13 cellular contexts compared by ENCODE assay signal in the genomic region with DNA sequence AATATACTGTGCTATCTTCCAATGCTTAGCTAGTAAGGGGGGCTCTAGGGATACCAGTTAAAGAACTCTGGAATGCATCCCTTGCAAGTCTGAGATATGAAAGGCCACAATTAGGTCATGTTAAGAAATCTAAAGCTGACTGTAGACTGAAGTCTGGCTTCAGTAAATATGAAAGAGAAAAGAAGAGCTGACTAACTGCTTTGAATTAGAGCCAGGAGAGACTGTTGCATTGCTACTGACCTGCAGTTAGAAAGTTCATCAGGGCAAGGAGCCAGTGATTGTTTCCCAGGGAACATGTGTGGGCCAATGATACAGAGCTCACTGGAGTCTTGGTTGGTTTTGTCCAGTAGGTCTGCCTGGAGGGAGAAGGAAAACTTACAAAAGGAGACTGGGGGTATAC.
DNase-seq lines count a peak whose midpoint lies in the region; ATAC-seq, FAIRE-seq and TF ChIP-seq lines count a peak whose summit lies in the region.
"Had no signal": no experiment of that assay in that cellular context is flagged by ENCODE, and none has a peak within 500 bp of the region (broad histone marks: within the 10 kb centered on the region; RNA-seq: fewer than 3 reads in every experiment).

No MANE protein-coding gene starts in this region.

- no TSS peak for BruUV-seq in HepG2 (replicated peaks; lab: Mats Ljungman, UMichigan)

- H2AFZ ChIP-seq in HepG2 (ENCODE audit: low read length), result no peak overlapping the region

- no peaks in the 10 kb centered on the region for H3K36me3 ChIP-seq in right lobe of liver
- no peaks in the 10 kb centered on the region for H3K36me3 ChIP-seq in HepG2 (replicated peaks in 1 of 2; ENCODE audit: control insufficient read depth in 1 of 2, insufficient read depth in 2 of 2, low read length in 2 of 2)

- POLR2A ChIA-PET in HepG2 (lab: Yijun Ruan, JAX), result no interaction called here

- TF ChIP-seq CTCF in right lobe of liver (IDR thresholded peaks at IDR 0.05), result no peak
- no peak for TF ChIP-seq CTCF in HepG2 (CRISPR knock-in tag; IDR thresholded peaks at IDR 0.05)
- no peak for TF ChIP-seq CTCF in astrocyte of the cerebellum (IDR thresholded peaks at IDR 0.05; ENCODE audit: low read depth, low read length, missing control alignments)

- H3K4me1 ChIP-seq in right lobe of liver, result peaks cover 0 to 10% (median 0%) of the 10 kb centered on the region in 4 donors
- H3K4me1 ChIP-seq in HepG2 (ENCODE audit: insufficient read depth, low read length), result no peaks in the 10 kb centered on the region

- H3K4me3 ChIP-seq in right lobe of liver (no peak overlapping the region), HepG2 (replicated peaks in 1 of 3; ENCODE audit: insufficient read depth in 1 of 3, low read depth in 2 of 3, low read length in 3 of 3) (no peak overlapping the region), astrocyte of the cerebellum (ENCODE audit: low read depth, low read length) (no peak overlapping the region)

- H3K9ac ChIP-seq in HepG2 (ENCODE audit: insufficient read depth, low read depth, low read length), result no peak overlapping the region
- H3K9ac ChIP-seq: KMS-11 had no signal

- no peak overlapping the region for H3K4me2 ChIP-seq in HepG2 (ENCODE audit: low read depth, low read length)
- H3K4me2 ChIP-seq: KMS-11 had no signal

- TF ChIP-seq POLR2A in right lobe of liver (IDR thresholded peaks at IDR 0.05) (no peak), HepG2 (IDR thresholded peaks at IDR 0.05; ENCODE audit: insufficient read depth in 1 of 2, low read depth in 2 of 2, low read length in 2 of 2) (no peak)

- H3K27ac ChIP-seq in right lobe of liver (no peak overlapping the region), HepG2 (ENCODE audit: extremely low read length, insufficient read depth, low read length) (no peak overlapping the region)
- H3K27ac ChIP-seq: KMS-11 had no signal

- no peak for TF ChIP-seq EP300 in HepG2 (IDR thresholded peaks at IDR 0.05; ENCODE audit: low read depth in 2 of 2, low read length in 2 of 2)
- TF ChIP-seq EP300 in HepG2 (CRISPR knock-in tag; IDR thresholded peaks at IDR 0.05; ENCODE audit: borderline replicate concordance), result no peak

- H3K27me3 ChIP-seq in right lobe of liver, result no peaks in the 10 kb centered on the region
- H3K27me3 ChIP-seq in HepG2 (ENCODE audit: control insufficient read depth in 1 of 2, insufficient read depth in 2 of 2, low read length in 2 of 2), result no peaks in the 10 kb centered on the region

- intact Hi-C loops in right lobe of liver (cut with DNase I) (no loop called here), HepG2 (cut with micrococcal nuclease; ENCODE audit: unreplicated experiment) (loop anchor here (2.0 to 5.0 kb wide), 5 partner anchors 292 to 1071 kb away; a partner anchor contains a TSS)

- H3K9me3 ChIP-seq in right lobe of liver (no peaks in the 10 kb centered on the region), HepG2 (ENCODE audit: low read length) (no peaks in the 10 kb centered on the region)

- no peak for FAIRE-seq in HepG2 (lab: Jason Lieb, UNC)

- ATAC-seq in right lobe of liver (peak in 3 of 4 donors; percentile 17 to 84 (median 83)), HepG2 (no peak), GM21423 (IDR thresholded peaks at IDR 0.05; ENCODE audit: unreplicated experiment) (no peak)
- ATAC-seq: natural killer cell had no signal

- H4K20me1 ChIP-seq in HepG2 (ENCODE audit: insufficient read depth, low read length), result no peaks in the 10 kb centered on the region

- CTCF ChIA-PET in HepG2 (lab: Yijun Ruan, JAX; ENCODE audit: low intra/inter-chr PET ratio, low total read pairs), result no interaction called here

- TF ChIP-seq RAD21 in HepG2 (CRISPR knock-in tag; IDR thresholded peaks at IDR 0.05), result no peak

- no peaks in the 10 kb centered on the region for H3K79me2 ChIP-seq in HepG2 (ENCODE audit: insufficient read depth, low read length)

- DNase-seq in right lobe of liver (no peak), HepG2 (ENCODE audit: low spot score) (no peak), astrocyte of the cerebellum (ENCODE audit: low read depth) (peak; percentile 82), iris pigment epithelial cell (ENCODE audit: low read depth) (peak; percentile 98), G401 (ENCODE audit: low spot score) (no peak), T-helper 9 cell (no peak), 8988T (no peak)
- DNase-seq: activated T-cell treated with anti-CD3 and anti-CD28 coated beads for 4 hours, caudate nucleus, natural killer cell, NCI-H526 treated with DMSO at 0.1 percent for 48 hours had no signal

- in situ Hi-C loops in HepG2 (cut with HindIII; ENCODE audit: extremely low pct_ligation_motif_present, low pct_unique_long_range_greater_than_20kb), result loop anchor here (10.0 to 25.0 kb wide), 3 partner anchors 297 to 1065 kb away; a partner anchor contains a TSS
- in situ Hi-C loops in astrocyte of the cerebellum (cut with HindIII; ENCODE audit: low sequenced_read_pairs), result loop anchor here (5.0 to 25.0 kb wide), 3 partner anchors 72 to 1072 kb away; no protein-coding TSS in a partner anchor
- in situ Hi-C loops in G401 (cut with HindIII; ENCODE audit: low sequenced_read_pairs), result no loop called here

TF ChIP-seq in HepG2, 621 proteins besides CTCF, POLR2A, EP300 and RAD21:
- TF ChIP-seq, protein P1, sequence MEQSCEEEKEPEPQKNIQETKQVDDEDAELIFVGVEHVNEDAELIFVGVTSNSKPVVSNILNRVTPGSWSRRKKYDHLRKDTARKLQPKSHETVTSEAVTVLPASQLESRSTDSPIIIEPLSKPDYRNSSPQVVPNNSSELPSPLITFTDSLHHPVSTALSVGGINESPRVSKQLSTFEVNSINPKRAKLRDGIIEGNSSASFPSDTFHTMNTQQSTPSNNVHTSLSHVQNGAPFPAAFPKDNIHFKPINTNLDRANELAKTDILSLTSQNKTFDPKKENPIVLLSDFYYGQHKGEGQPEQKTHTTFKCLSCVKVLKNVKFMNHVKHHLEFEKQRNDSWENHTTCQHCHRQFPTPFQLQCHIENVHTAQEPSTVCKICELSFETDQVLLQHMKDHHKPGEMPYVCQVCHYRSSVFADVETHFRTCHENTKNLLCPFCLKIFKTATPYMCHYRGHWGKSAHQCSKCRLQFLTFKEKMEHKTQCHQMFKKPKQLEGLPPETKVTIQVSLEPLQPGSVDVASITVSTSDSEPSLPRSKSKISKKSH (CRISPR knock-in tag; IDR thresholded peaks at IDR 0.05; ENCODE audit: borderline replicate concordance), result no peak
- TF ChIP-seq AHR (CRISPR knock-in tag; IDR thresholded peaks at IDR 0.05) (no peak), NONO (IDR thresholded peaks at IDR 0.05) (no peak), NONO (CRISPR knock-in tag; conservative IDR thresholded peaks at IDR 0.05) (no peak)
- TF ChIP-seq, protein P2, sequence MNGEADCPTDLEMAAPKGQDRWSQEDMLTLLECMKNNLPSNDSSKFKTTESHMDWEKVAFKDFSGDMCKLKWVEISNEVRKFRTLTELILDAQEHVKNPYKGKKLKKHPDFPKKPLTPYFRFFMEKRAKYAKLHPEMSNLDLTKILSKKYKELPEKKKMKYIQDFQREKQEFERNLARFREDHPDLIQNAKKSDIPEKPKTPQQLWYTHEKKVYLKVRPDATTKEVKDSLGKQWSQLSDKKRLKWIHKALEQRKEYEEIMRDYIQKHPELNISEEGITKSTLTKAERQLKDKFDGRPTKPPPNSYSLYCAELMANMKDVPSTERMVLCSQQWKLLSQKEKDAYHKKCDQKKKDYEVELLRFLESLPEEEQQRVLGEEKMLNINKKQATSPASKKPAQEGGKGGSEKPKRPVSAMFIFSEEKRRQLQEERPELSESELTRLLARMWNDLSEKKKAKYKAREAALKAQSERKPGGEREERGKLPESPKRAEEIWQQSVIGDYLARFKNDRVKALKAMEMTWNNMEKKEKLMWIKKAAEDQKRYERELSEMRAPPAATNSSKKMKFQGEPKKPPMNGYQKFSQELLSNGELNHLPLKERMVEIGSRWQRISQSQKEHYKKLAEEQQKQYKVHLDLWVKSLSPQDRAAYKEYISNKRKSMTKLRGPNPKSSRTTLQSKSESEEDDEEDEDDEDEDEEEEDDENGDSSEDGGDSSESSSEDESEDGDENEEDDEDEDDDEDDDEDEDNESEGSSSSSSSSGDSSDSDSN (CRISPR knock-in tag; IDR thresholded peaks at IDR 0.05), result no peak

Comparison
In these comparisons a context has a peak if more than half of its experiments do, and no peak if none do; other contexts are left out.
1. ATAC-seq: peak in right lobe of liver (3 of 4); none in HepG2 (single experiment) and GM21423 (single experiment).
2. DNase-seq: peak in astrocyte of the cerebellum (single experiment) and iris pigment epithelial cell (single experiment); none in right lobe of liver (0 of 3), HepG2 (single experiment), G401 (single experiment), T-helper 9 cell (single experiment) and 8988T (single experiment).